In the genomic region with DNA sequence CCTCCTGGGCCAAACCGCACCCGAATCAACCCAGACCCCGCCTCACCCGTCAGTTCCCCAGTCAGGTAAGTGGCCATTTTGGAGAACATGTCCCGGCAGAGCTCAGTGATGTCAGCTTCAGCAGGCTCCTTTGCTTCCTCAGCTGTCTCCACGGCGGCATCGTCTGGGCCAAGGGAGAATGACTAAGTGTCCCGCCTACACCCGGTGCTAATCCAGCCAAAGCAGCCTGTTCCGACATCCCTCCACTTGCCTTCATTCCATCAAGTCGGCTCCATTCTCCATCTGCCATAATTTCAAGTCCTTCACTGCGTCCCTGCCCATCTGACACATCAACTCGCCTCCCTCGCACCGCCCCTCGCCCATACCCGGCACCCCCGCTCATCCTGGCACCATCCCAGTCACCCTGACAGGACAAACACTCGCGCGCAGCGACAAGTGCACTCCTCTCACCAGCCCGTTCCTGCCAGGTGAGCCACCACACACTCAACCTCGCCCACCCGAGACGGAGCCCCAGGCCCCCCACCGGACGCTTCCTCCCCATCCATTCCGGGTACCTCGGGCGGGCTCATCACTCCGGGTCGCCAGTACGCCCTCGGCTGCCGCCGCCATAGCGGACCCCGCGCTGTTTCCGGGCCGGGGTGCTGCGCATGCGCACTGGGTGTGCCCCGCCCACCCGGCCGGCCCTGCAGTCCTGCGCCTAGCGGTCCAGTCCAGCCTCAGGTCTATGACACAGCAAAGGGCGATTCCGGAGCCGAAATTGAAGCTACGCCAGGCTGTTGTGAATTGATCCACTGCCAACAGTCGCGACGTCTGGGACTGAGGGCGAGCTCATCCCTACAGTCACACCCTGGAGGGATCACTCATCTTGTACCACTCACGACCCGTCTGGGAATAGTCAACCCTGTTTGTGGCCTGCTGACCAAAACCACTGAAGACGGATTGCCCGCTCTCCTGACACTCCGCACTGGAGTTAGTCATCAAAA, we compare ENCODE assay signal across 8 cellular contexts. TPM values are rescaled to one million over a fixed set of nuclear protein-coding genes. Genes with fewer than 3 reads are reported as not detected.
DNase-seq lines count a peak whose midpoint lies in the region; ATAC-seq and TF ChIP-seq lines count a peak whose summit lies in the region.

A gene (minus strand): TSS at position 630 of the 983 bp plus-strand sequence. CDS start 21 bp downstream, at position 609.

- H3K9me3 Mint-ChIP-seq in activated T-cell treated with anti-CD3 and anti-CD28 coated beads, Interleukin-2, amount 50 U/mL, for 24 hours = no peaks in the 10 kb centered on the region

- H3K27me3 Mint-ChIP-seq in activated T-cell treated with anti-CD3 and anti-CD28 coated beads, Interleukin-2, amount 50 U/mL, for 24 hours = no peaks in the 10 kb centered on the region

- H2AFZ ChIP-seq in PC-3 (ENCODE audit: low read length) = peak within 1 kb of the TSS; percentile 88

- H3K4me3 ChIP-seq in PC-3 (ENCODE audit: low read length) = peak within 1 kb of the TSS; percentile 87
- peak within 1 kb of the TSS; percentile 96 for H3K4me3 ChIP-seq in mucosa of stomach (ENCODE audit: low read length)

- peak within 1 kb of the TSS; percentile 73 for H3K27ac ChIP-seq in PC-3 (ENCODE audit: low read length)

- BruUV-seq in PC-3 (replicated peaks; lab: Mats Ljungman, UMichigan) = no TSS peak

- CTCF ChIA-PET in PC-3 (lab: Charles Lee) = interaction anchor here (0.8 kb wide), 1 partner anchor 17 kb away, joined by 3 read pairs; no protein-coding TSS in a partner anchor

- POLR2A ChIA-PET in PC-3 (lab: Charles Lee; ENCODE audit: unreplicated experiment) = interaction anchor here (0.5 to 0.6 kb wide), 2 partner anchors 60 to 249 kb away, joined by 8 to 28 read pairs; a partner anchor contains a TSS

- intact Hi-C loops in PC-3 (cut with micrococcal nuclease) = loop anchor here (5.0 kb wide), 1 partner anchor 86 kb away; no protein-coding TSS in a partner anchor

- H3K9me3 ChIP-seq in PC-3 (ENCODE audit: low read length) (no peaks in the 10 kb centered on the region), mucosa of stomach (ENCODE audit: control insufficient read depth, low read length) (no peaks in the 10 kb centered on the region)

- no peaks in the 10 kb centered on the region; the same call in 1 of the 2 replicates for H4K20me1 ChIP-seq in PC-3 (ENCODE audit: low read length)

- H3K9ac ChIP-seq in PC-3 (ENCODE audit: low read length) = peak within 1 kb of the TSS; percentile 70
- peak within 1 kb of the TSS; percentile 96 for H3K9ac ChIP-seq in mucosa of stomach (ENCODE audit: low read length)

- no peaks in the 10 kb centered on the region for H3K36me3 ChIP-seq in PC-3 (ENCODE audit: low read depth, low read length)
- H3K36me3 ChIP-seq in mucosa of stomach (ENCODE audit: control insufficient read depth, insufficient read depth, low read length) = no peaks in the 10 kb centered on the region

- H3K27me3 ChIP-seq in PC-3 (ENCODE audit: low read length) (no peaks in the 10 kb centered on the region), mucosa of stomach (ENCODE audit: control insufficient read depth, insufficient read depth, low read length) (no peaks in the 10 kb centered on the region)

- peak within 1 kb of the TSS; percentile 96 for H3K4me2 ChIP-seq in PC-3 (ENCODE audit: low read length)

- DNase-seq in DMS 273 treated with DMSO at 0.1 percent for 48 hours (lab: John Stamatoyannopoulos, UW) (peak; percentile 35), HuH-7.5 (ENCODE audit: low spot score) (peak; percentile 96), PC-3 (peak; percentile 83), erythroblast (lab: John Stamatoyannopoulos, UW) (peak; percentile 95 to 97)
- peak; percentile 96 for DNase-seq in activated T-cell treated with anti-CD3 and anti-CD28 coated beads, Interleukin-2, amount 50 U/mL, for 24 hours
- DNase-seq in stimulated activated CD8-positive, alpha-beta memory T cell treated with anti-CD3 and anti-CD28 coated beads, Interleukin-4, amount 100 ng/mL, for 48 hours = peak; percentile 91

- no peak for TF ChIP-seq CTCF in PC-3 (conservative IDR thresholded peaks at IDR 0.05; ENCODE audit: low read depth, low read length)

- TF ChIP-seq POLR2A in erythroblast (IDR thresholded peaks at IDR 0.05; ENCODE audit: low read length) = peak; percentile 96

- H3F3A ChIP-seq in PC-3 (ENCODE audit: low read length, unreplicated experiment) = no peaks in the 10 kb centered on the region

- H3K79me2 ChIP-seq in PC-3 (ENCODE audit: low read length) = peaks cover 45% of the 10 kb centered on the region

- H3K4me1 ChIP-seq in PC-3 (ENCODE audit: insufficient read depth, low read length) (peaks cover 15% of the 10 kb centered on the region), mucosa of stomach (ENCODE audit: control insufficient read depth, insufficient read depth, low read length) (peaks cover 13% of the 10 kb centered on the region)

- peak within 1 kb of the TSS; percentile 96 for H3K4me3 Mint-ChIP-seq in activated T-cell treated with anti-CD3 and anti-CD28 coated beads, Interleukin-2, amount 50 U/mL, for 24 hours

- peak within 1 kb of the TSS; percentile 99 for H3K27ac Mint-ChIP-seq in activated T-cell treated with anti-CD3 and anti-CD28 coated beads, Interleukin-2, amount 50 U/mL, for 24 hours

- H3K36me3 Mint-ChIP-seq in activated T-cell treated with anti-CD3 and anti-CD28 coated beads, Interleukin-2, amount 50 U/mL, for 24 hours (ENCODE audit: low read depth) = peaks cover 19% of the 10 kb centered on the region

- peak; percentile 80 for ATAC-seq in GM21515 (IDR thresholded peaks at IDR 0.05; ENCODE audit: unreplicated experiment)
- peak; percentile 94 for ATAC-seq in PC-3

- H3K9me2 ChIP-seq in PC-3 (replicated peaks; ENCODE audit: low read length) = no peaks in the 10 kb centered on the region

- peaks cover 28% of the 10 kb centered on the region for H3K4me1 Mint-ChIP-seq in activated T-cell treated with anti-CD3 and anti-CD28 coated beads, Interleukin-2, amount 50 U/mL, for 24 hours (ENCODE audit: low read depth)

RNA-seq across cellular contexts. Expression of the gene that starts here (rescaled TPM):
- total RNA-seq in PC-3 (2014; rRNA removed) = 33.7 and 46.4 TPM in 2 replicates

Comparison
In these comparisons a context has a peak if more than half of its experiments do, and no peak if none do; other contexts are left out.
1. Peak in every context shown above with its lines: DNase-seq, ATAC-seq, H3K4me3 ChIP-seq and H3K27ac ChIP-seq.
2. DNase-seq: peak in every context shown above with its lines; median percentile 96 in HuH-7.5; 96 in activated T-cell treated with anti-CD3 and anti-CD28 coated beads, Interleukin-2, amount 50 U/mL, for 24 hours; 96 in erythroblast; 91 in stimulated activated CD8-positive, alpha-beta memory T cell treated with anti-CD3 and anti-CD28 coated beads, Interleukin-4, amount 100 ng/mL, for 48 hours; 83 in PC-3; 35 in DMS 273 treated with DMSO at 0.1 percent for 48 hours.